ENCODE assay signal across 15 cellular contexts in the genomic region with DNA sequence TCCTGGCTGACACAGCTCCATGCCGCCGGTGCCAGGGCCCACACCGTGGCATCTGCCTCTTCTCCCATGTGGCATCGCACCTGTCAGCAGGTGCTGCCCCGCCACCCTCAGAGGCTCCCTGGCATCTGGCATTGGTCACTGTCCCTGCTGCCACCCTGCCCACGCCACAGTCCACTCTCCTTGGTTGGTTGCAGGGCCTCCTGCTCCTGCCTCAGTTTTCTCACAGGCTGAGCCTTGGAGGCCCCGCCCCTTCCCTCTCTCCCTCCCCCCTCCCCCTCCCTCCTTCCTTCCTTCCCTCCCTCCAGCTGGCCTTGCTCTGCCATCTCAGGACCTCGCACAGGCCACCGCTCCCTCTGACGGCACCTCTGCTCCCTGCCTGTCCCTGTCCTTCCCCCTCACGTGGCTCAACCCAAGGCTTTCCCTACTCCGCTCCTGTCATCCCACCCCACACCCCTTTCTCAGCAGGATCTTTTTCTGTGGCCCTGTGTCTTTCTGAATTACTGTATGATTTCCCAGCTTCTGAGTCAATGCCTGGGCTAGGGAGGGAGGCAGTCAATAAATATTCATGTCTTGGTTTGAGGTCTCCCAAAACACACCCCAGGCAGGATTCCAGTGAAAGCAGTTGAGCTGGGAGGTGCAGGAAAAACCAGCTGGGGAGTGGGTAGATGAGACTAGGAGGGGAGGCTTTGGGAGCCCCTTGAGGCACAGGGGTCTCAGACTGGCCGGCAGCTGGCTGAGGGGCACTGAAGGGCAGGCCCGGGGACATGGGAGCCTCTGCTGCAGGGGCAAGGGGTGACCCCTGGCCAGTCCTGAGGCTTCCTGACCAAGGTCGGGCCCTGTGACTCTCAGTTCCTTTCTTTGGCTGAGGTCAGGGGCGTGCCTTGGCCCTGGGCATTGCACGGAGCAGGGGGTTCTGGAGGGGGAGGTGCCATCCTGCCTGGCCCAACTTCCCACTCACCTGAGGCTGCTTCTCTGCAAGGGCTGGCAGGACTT.
A peak's percentile ranks its signal among the peaks of the same experiment; 100 is the strongest.
DNase-seq lines count a peak whose midpoint lies in the region; ATAC-seq and TF ChIP-seq lines count a peak whose summit lies in the region.
"Had no signal": no experiment of that assay in that cellular context is flagged by ENCODE, and none has a peak within 500 bp of the region (broad histone marks: within the 10 kb centered on the region; RNA-seq: fewer than 3 reads in every experiment).

No MANE protein-coding gene starts in this region.

- H3K4me1 ChIP-seq in cardiac muscle cell (ENCODE audit: low read depth): peaks cover 43% of the 10 kb centered on the region
- no peaks in the 10 kb centered on the region for H3K4me1 ChIP-seq in aorta (ENCODE audit: control insufficient read depth in 1 of 2, insufficient read depth in 2 of 2, low read length in 2 of 2)

- WGBS in aorta, 2 donors: 51 to 60% methylated on average over 16 to 17 of the region's 17 CpGs

- peaks cover 42% of the 10 kb centered on the region for H3K4me1 Mint-ChIP-seq in neural crest cell

- TF ChIP-seq CTCF in cardiac muscle cell (IDR thresholded peaks at IDR 0.05; ENCODE audit: low read depth, low read length) (no peak), neural crest cell (conservative IDR thresholded peaks at IDR 0.05) (no peak)

- no peaks in the 10 kb centered on the region for H3K27me3 Mint-ChIP-seq in neural crest cell (ENCODE audit: low read depth)

- H3K27ac ChIP-seq in cardiac muscle cell: peak overlapping the region; percentile 100
- H3K27ac ChIP-seq in aorta (ENCODE audit: low read depth in 1 of 2, low read length in 2 of 2): no peak overlapping the region
- H3K27ac ChIP-seq: body of pancreas, SJCRH30, VCaP had no signal

- H3K4me3 ChIP-seq in cardiac muscle cell (no peak overlapping the region), aorta (ENCODE audit: low read length in 2 of 2) (no peak overlapping the region)
- H3K4me3 ChIP-seq: body of pancreas, SJCRH30 had no signal

- H3K27me3 ChIP-seq in cardiac muscle cell: no peaks in the 10 kb centered on the region
- H3K27me3 ChIP-seq in aorta (ENCODE audit: control insufficient read depth in 1 of 2, insufficient read depth in 2 of 2, low read length in 1 of 2): no peaks in the 10 kb centered on the region
- H3K27me3 ChIP-seq: body of pancreas, SJCRH30 had no signal

- peaks cover 8% of the 10 kb centered on the region for H3K36me3 Mint-ChIP-seq in neural crest cell (ENCODE audit: low read depth)

- H3K9me3 Mint-ChIP-seq in neural crest cell: peaks cover 10% of the 10 kb centered on the region

- ATAC-seq in Right ventricle myocardium inferior: no peak
- ATAC-seq in left ventricle myocardium superior: no peak
- no peak for ATAC-seq in aorta (ENCODE audit: low FRiP score)
- no peak for ATAC-seq in HG03139 (IDR thresholded peaks at IDR 0.05; ENCODE audit: unreplicated experiment)
- ATAC-seq in HG03108 (IDR thresholded peaks at IDR 0.05; ENCODE audit: unreplicated experiment): no peak
- ATAC-seq: body of pancreas had no signal

- intact Hi-C loops in Right ventricle myocardium inferior (cut with DNase I): no loop called here
- intact Hi-C loops in left ventricle myocardium superior (cut with micrococcal nuclease): no loop called here
- intact Hi-C loops in aorta (cut with DNase I): loop anchor here in 1 of 2 donors (5.0 kb wide), 1 partner anchor 33 kb away; no protein-coding TSS in a partner anchor

- H3K4me3 Mint-ChIP-seq in neural crest cell: no peak overlapping the region

- DNase-seq in Right ventricle myocardium inferior (ENCODE audit: missing footprints): peak; percentile 37
- DNase-seq in left ventricle myocardium superior: no peak
- no peak for DNase-seq in cardiac muscle cell (ENCODE audit: low read depth in 1 of 2, low spot score in 1 of 2)
- DNase-seq in neural crest cell (ENCODE audit: low read depth, low spot score): no peak
- DNase-seq in aorta: peak; percentile 61 to 75
- DNase-seq in activated CD4-positive, alpha-beta T cell treated with anti-CD3 and anti-CD28 coated beads for 1 hour: no peak
- DNase-seq: GOT3, NCI-H1092 treated with DMSO at 0.1 percent for 48 hours, NCI-H510A treated with DMSO at 0.1 percent for 48 hours, SJCRH30, trophoblast cell had no signal

- no peaks in the 10 kb centered on the region for H3K36me3 ChIP-seq in cardiac muscle cell
- no peaks in the 10 kb centered on the region for H3K36me3 ChIP-seq in aorta (ENCODE audit: control insufficient read depth in 1 of 2, insufficient read depth in 2 of 2, low read length in 1 of 2)
- H3K36me3 ChIP-seq: SJCRH30 had no signal

- H3K9me3 ChIP-seq in cardiac muscle cell (ENCODE audit: low read depth): no peaks in the 10 kb centered on the region
- no peaks in the 10 kb centered on the region for H3K9me3 ChIP-seq in aorta (ENCODE audit: control insufficient read depth, low read length)
- H3K9me3 ChIP-seq: SJCRH30 had no signal

- peak overlapping the region; percentile 64 for H3K27ac Mint-ChIP-seq in neural crest cell (ENCODE audit: unreplicated experiment)

Comparison
In these comparisons a context has a peak if more than half of its experiments do, and no peak if none do; other contexts are left out.
1. DNase-seq: peak in Right ventricle myocardium inferior (single experiment) and aorta (2 of 2); none in left ventricle myocardium superior (single experiment), cardiac muscle cell (0 of 2), neural crest cell (single experiment) and activated CD4-positive, alpha-beta T cell treated with anti-CD3 and anti-CD28 coated beads for 1 hour (single experiment).